In genomic region chr1:32893198-32894018, GRCh38 we compare ENCODE assay signal across 8 cellular contexts. TPM values are rescaled to one million over a fixed set of nuclear protein-coding genes. Genes with fewer than 3 reads are reported as not detected.
DNase-seq lines count a peak whose midpoint lies in the region; ATAC-seq and TF ChIP-seq lines count a peak whose summit lies in the region.

No MANE protein-coding gene starts in this region.

- CTCF ChIA-PET in AG04449 (lab: Yijun Ruan, JAX), result interaction anchor here (0.9 to 11.7 kb wide), 22 partner anchors 9 to 493 kb away, joined by 3 to 179 read pairs (median 5); partner anchors contain the start of genes FNDC5 and RNF19B
- CTCF ChIA-PET in HEK293T (lab: Yijun Ruan, JAX), result interaction anchor here (0.6 to 1.8 kb wide), 9 partner anchors 9 to 1096 kb away, joined by 3 to 10 read pairs (median 3); no protein-coding TSS in a partner anchor

- POLR2A ChIA-PET in AG04449 (lab: Yijun Ruan, JAX), result interaction anchor here (1.0 kb wide), 1 partner anchor 187 kb away, joined by 3 read pairs; the partner anchor contains the start of gene AZIN2
- POLR2A ChIA-PET in HEK293T (lab: Yijun Ruan, JAX), result interaction anchor here (1.5 kb wide), 1 partner anchor 71 kb away, joined by 4 read pairs; the partner anchor contains the start of gene RNF19B

- peaks cover 7% of the 10 kb centered on the region for H3K4me1 Mint-ChIP-seq in activated T-cell treated with anti-CD3 and anti-CD28 coated beads, Interleukin-2, amount 50 U/mL, for 4 hours (ENCODE audit: low read depth)
- H3K4me1 Mint-ChIP-seq in osteocyte (ENCODE audit: unreplicated experiment), result peaks cover 13% of the 10 kb centered on the region

- intact Hi-C loops in Right ventricle myocardium superior (cut with DNase I), result no loop called here

- H3K4me3 Mint-ChIP-seq in activated T-cell treated with anti-CD3 and anti-CD28 coated beads, Interleukin-2, amount 50 U/mL, for 4 hours, result peak overlapping the region; percentile 56
- H3K4me3 Mint-ChIP-seq in osteocyte (ENCODE audit: unreplicated experiment), result peak overlapping the region; percentile 73

- H3K27ac Mint-ChIP-seq in osteocyte (ENCODE audit: unreplicated experiment), result no peak overlapping the region

- H3K9me3 Mint-ChIP-seq in activated T-cell treated with anti-CD3 and anti-CD28 coated beads, Interleukin-2, amount 50 U/mL, for 4 hours, result no peaks in the 10 kb centered on the region
- H3K9me3 Mint-ChIP-seq in osteocyte (ENCODE audit: unreplicated experiment), result no peaks in the 10 kb centered on the region

- peak overlapping the region; percentile 51 for H3K4me3 ChIP-seq in AG04449 (ENCODE audit: low read depth, low read length)

- TF ChIP-seq CTCF in AG04449 (IDR thresholded peaks at IDR 0.05; ENCODE audit: insufficient read depth, low read length, missing control alignments) (peak; percentile 22), osteocyte (IDR thresholded peaks at IDR 0.05) (peak; percentile 33)

- DNase-seq in AG04449 (ENCODE audit: low read depth, low spot score) (no peak), HEK293T (ENCODE audit: extremely low spot score) (peak; percentile 70), Right ventricle myocardium superior (no peak), osteocyte (ENCODE audit: extremely low spot score, unreplicated experiment) (no peak)
- peak; percentile 22 for DNase-seq in activated T-cell treated with anti-CD3 and anti-CD28 coated beads, Interleukin-2, amount 50 U/mL, for 4 hours

- H3K36me3 Mint-ChIP-seq in activated T-cell treated with anti-CD3 and anti-CD28 coated beads, Interleukin-2, amount 50 U/mL, for 4 hours (ENCODE audit: insufficient read depth), result no peaks in the 10 kb centered on the region
- H3K36me3 Mint-ChIP-seq in osteocyte (ENCODE audit: unreplicated experiment), result no peaks in the 10 kb centered on the region

- peak; percentile 20 to 39 for ATAC-seq in activated T-cell treated with anti-CD3 and anti-CD28 coated beads, Interleukin-2, amount 50 U/mL, for 4 hours
- ATAC-seq in Right ventricle myocardium superior (ENCODE audit: poor library complexity) (peak; percentile 62), HG02798 (IDR thresholded peaks at IDR 0.05; ENCODE audit: poor library complexity, unreplicated experiment) (no peak), HG03378 (IDR thresholded peaks at IDR 0.05; ENCODE audit: unreplicated experiment) (no peak), GM19324 (IDR thresholded peaks at IDR 0.05; ENCODE audit: low FRiP score, unreplicated experiment) (no peak)

- H3K27me3 Mint-ChIP-seq in activated T-cell treated with anti-CD3 and anti-CD28 coated beads, Interleukin-2, amount 50 U/mL, for 4 hours (ENCODE audit: low read depth), result peaks cover 65% of the 10 kb centered on the region
- H3K27me3 Mint-ChIP-seq in osteocyte (ENCODE audit: unreplicated experiment), result peaks cover 33% of the 10 kb centered on the region

TF ChIP-seq in HEK293T, 16 proteins besides CTCF, POLR2A, EP300 and RAD21:
- TF ChIP-seq ARNT (IDR thresholded peaks at IDR 0.05) (no peak), FOXK2 (IDR thresholded peaks at IDR 0.05) (no peak), L3MBTL2 (conservative IDR thresholded peaks at IDR 0.05) (no peak), FOXA1 (IDR thresholded peaks at IDR 0.05) (no peak)

RNA-seq across cellular contexts. Expression of gene HPCA, which starts 7.1 kb away (rescaled TPM):
- not detected for total RNA-seq in activated T-cell treated with anti-CD3 and anti-CD28 coated beads, Interleukin-2, amount 50 U/mL, for 4 hours
- total RNA-seq in Right ventricle myocardium superior (not detected), osteocyte (not detected in 2 replicates)

RNA-seq across cellular contexts. Expression of gene TMEM54, which starts 7.8 kb away (rescaled TPM):
- total RNA-seq in activated T-cell treated with anti-CD3 and anti-CD28 coated beads, Interleukin-2, amount 50 U/mL, for 4 hours, result under 1 TPM; 0.61 to 0.89 (median 0.87) TPM
- total RNA-seq in Right ventricle myocardium superior (10.5 TPM), osteocyte (7.3 and 9.8 TPM in 2 replicates)

RNA-seq across cellular contexts. Expression of gene FNDC5, which starts 22.7 kb away (rescaled TPM):
- not detected for total RNA-seq in activated T-cell treated with anti-CD3 and anti-CD28 coated beads, Interleukin-2, amount 50 U/mL, for 4 hours
- 139 TPM for total RNA-seq in Right ventricle myocardium superior
- 2.0 and 3.2 TPM in 2 replicates for total RNA-seq in osteocyte

Comparison
In these comparisons a context has a peak if more than half of its experiments do, and no peak if none do; other contexts are left out.
1. DNase-seq: peak in HEK293T (single experiment) and activated T-cell treated with anti-CD3 and anti-CD28 coated beads, Interleukin-2, amount 50 U/mL, for 4 hours (single experiment); none in AG04449 (single experiment), Right ventricle myocardium superior (single experiment) and osteocyte (single experiment).
2. ATAC-seq: peak in activated T-cell treated with anti-CD3 and anti-CD28 coated beads, Interleukin-2, amount 50 U/mL, for 4 hours (2 of 2) and Right ventricle myocardium superior (single experiment); none in HG02798 (single experiment), HG03378 (single experiment) and GM19324 (single experiment).
3. RNA of gene FNDC5, which starts 22.7 kb away (total RNA-seq): 139 TPM in Right ventricle myocardium superior (single experiment); 2.0 to 3.2 TPM in osteocyte and not detected in activated T-cell treated with anti-CD3 and anti-CD28 coated beads, Interleukin-2, amount 50 U/mL, for 4 hours; every median in the first group is over 10 times any median in the second.